ENCODE assay signal across 1 cellular context in the genomic region with DNA sequence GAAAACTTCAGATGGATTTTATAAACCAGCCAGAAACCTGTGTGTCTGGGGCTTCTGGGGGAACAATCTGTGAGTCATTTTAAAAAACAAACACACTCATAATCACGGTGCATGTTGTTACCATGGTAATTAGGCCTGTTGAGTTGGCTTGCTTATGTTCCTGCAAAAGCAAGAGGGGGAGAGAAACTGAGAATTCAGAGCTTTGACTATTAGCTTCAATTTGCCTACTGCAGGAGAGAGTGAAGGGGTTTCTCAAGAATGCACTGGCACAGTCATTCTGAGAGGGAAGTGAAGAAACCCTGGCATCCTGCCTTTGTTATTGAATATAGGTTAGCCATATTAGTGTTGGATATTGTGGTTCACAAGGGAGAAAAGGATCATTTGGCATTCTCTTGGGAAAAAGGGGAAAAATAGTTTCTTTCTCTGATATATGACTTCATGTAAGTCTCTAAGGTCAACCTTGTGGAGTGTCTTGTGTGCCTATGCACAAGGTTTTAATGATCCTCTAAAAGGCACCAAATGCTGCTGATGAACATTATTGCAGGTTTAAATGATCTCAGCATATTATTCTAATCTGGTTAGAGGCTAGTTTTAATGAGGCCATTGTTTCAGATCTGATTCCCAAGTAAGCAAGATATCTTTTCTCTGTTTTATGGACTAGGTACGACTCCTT.
A peak's percentile ranks its signal among the peaks of the same experiment; 100 is the strongest.
TF ChIP-seq lines count a peak whose summit lies in the region.

No MANE protein-coding gene starts in this region.

TF ChIP-seq in GM12878, 131 proteins besides CTCF, POLR2A, EP300 and RAD21 (continued from another document and continues in another):
- no peak for TF ChIP-seq LARP7 (IDR thresholded peaks at IDR 0.05)
- peak; percentile 66 for TF ChIP-seq MEF2B (IDR thresholded peaks at IDR 0.05; ENCODE audit: partially characterized antibody, poor library complexity, severe bottlenecking)
- no peak for TF ChIP-seq ZNF687 (IDR thresholded peaks at IDR 0.05)
- TF ChIP-seq KLF5 (IDR thresholded peaks at IDR 0.05; ENCODE audit: partially characterized antibody), result no peak
- TF ChIP-seq TBL1XR1 (IDR thresholded peaks at IDR 0.05; ENCODE audit: low read depth, low read length), result 0 out of 2 replicates have a peak, but pooled peaks have one; percentile 42
- TF ChIP-seq ZNF384 (IDR thresholded peaks at IDR 0.05; ENCODE audit: borderline replicate concordance, low read depth, low read length), result no peak
- TF ChIP-seq TAF1 (IDR thresholded peaks at IDR 0.05; ENCODE audit: borderline replicate concordance, low read depth, low read length), result no peak
- TF ChIP-seq, protein P1, sequence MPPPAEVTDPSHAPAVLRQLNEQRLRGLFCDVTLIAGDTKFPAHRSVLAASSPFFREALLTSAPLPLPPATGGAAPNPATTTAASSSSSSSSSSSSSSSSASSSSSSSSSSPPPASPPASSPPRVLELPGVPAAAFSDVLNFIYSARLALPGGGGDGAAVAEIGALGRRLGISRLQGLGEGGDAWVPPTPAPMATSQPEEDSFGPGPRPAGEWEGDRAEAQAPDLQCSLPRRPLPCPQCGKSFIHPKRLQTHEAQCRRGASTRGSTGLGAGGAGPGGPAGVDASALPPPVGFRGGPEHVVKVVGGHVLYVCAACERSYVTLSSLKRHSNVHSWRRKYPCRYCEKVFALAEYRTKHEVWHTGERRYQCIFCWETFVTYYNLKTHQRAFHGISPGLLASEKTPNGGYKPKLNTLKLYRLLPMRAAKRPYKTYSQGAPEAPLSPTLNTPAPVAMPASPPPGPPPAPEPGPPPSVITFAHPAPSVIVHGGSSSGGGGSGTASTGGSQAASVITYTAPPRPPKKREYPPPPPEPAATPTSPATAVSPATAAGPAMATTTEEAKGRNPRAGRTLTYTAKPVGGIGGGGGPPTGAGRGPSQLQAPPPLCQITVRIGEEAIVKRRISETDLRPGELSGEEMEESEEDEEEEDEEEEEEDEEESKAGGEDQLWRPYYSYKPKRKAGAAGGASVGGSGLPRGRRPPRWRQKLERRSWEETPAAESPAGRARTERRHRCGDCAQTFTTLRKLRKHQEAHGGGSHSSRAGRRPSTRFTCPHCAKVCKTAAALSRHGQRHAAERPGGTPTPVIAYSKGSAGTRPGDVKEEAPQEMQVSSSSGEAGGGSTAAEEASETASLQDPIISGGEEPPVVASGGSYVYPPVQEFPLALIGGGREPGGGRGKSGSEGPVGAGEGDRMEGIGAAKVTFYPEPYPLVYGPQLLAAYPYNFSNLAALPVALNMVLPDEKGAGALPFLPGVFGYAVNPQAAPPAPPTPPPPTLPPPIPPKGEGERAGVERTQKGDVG (CRISPR knock-in tag; IDR thresholded peaks at IDR 0.05), result no peak
- TF ChIP-seq ZNF24 (IDR thresholded peaks at IDR 0.05), result no peak
- peak; percentile 89 for TF ChIP-seq ZNF217 (IDR thresholded peaks at IDR 0.05)
- no peak for TF ChIP-seq MYB (IDR thresholded peaks at IDR 0.05; ENCODE audit: borderline replicate concordance, low read depth, low read length)
- TF ChIP-seq NR2C1 (IDR thresholded peaks at IDR 0.05), result no peak
- no peak for TF ChIP-seq SUZ12 (IDR thresholded peaks at IDR 0.05; ENCODE audit: unreplicated experiment)
- TF ChIP-seq REST (IDR thresholded peaks at IDR 0.05; ENCODE audit: low read depth, low read length), result no peak
- TF ChIP-seq ZNF592 (IDR thresholded peaks at IDR 0.05), result no peak
- peak; percentile 91 for TF ChIP-seq MTA2 (IDR thresholded peaks at IDR 0.05; ENCODE audit: low read depth)
- TF ChIP-seq STAT1 (conservative IDR thresholded peaks at IDR 0.05), result no peak
- TF ChIP-seq BCLAF1 (IDR thresholded peaks at IDR 0.05), result no peak
- TF ChIP-seq SMAD5 (IDR thresholded peaks at IDR 0.05; ENCODE audit: low read depth), result no peak
- no peak for TF ChIP-seq SIN3A (IDR thresholded peaks at IDR 0.05; ENCODE audit: low read depth, low read length)
- no peak; the same call in 1 of the 2 replicates for TF ChIP-seq TCF7 (IDR thresholded peaks at IDR 0.05; ENCODE audit: borderline replicate concordance)
- peak; percentile 93 for TF ChIP-seq DPF2 (IDR thresholded peaks at IDR 0.05)
- peak; percentile 63; the same call in 1 of the 2 replicates for TF ChIP-seq CREM (IDR thresholded peaks at IDR 0.05; ENCODE audit: low read depth)
- TF ChIP-seq BMI1 (IDR thresholded peaks at IDR 0.05; ENCODE audit: borderline replicate concordance), result peak; percentile 95
- TF ChIP-seq MYC (IDR thresholded peaks at IDR 0.05; ENCODE audit: insufficient read depth, insufficient read length, insufficient replicate concordance, low read length, severe bottlenecking), result no peak
- no peak for TF ChIP-seq PRDM15 (CRISPR knock-in tag; IDR thresholded peaks at IDR 0.05)
- TF ChIP-seq BACH1 (IDR thresholded peaks at IDR 0.05; ENCODE audit: borderline replicate concordance), result no peak; the same call in 1 of the 2 replicates
- TF ChIP-seq, protein P2, sequence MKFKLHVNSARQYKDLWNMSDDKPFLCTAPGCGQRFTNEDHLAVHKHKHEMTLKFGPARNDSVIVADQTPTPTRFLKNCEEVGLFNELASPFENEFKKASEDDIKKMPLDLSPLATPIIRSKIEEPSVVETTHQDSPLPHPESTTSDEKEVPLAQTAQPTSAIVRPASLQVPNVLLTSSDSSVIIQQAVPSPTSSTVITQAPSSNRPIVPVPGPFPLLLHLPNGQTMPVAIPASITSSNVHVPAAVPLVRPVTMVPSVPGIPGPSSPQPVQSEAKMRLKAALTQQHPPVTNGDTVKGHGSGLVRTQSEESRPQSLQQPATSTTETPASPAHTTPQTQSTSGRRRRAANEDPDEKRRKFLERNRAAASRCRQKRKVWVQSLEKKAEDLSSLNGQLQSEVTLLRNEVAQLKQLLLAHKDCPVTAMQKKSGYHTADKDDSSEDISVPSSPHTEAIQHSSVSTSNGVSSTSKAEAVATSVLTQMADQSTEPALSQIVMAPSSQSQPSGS (IDR thresholded peaks at IDR 0.05; ENCODE audit: low read length), result peak; percentile 67
